Comparison of ENCODE assay signal across 8 cellular contexts in genomic region chr12:108664338-108665258, GRCh38.
DNase-seq lines count a peak whose midpoint lies in the region; ATAC-seq and TF ChIP-seq lines count a peak whose summit lies in the region.

No MANE protein-coding gene starts in this region.

- ATAC-seq in GM21786 (IDR thresholded peaks at IDR 0.05; ENCODE audit: unreplicated experiment), result peak; percentile 72

- H3K27ac ChIP-seq in RWPE1 (no peak overlapping the region), neutrophil (peak overlapping the region; percentile 95), subcutaneous abdominal adipose tissue (ENCODE audit: low read depth, low read length) (peak overlapping the region; percentile 98)

- H3K27me3 ChIP-seq in neutrophil (no peaks in the 10 kb centered on the region), subcutaneous abdominal adipose tissue (ENCODE audit: control insufficient read depth in 5 of 5, insufficient read depth in 4 of 5, low read length in 5 of 5) (no peaks in the 10 kb centered on the region)

- POLR2A ChIA-PET in RWPE1 (lab: Yijun Ruan, JAX; ENCODE audit: low non-redundant PET), result no interaction called here

- H3K9me3 ChIP-seq in neutrophil, result no peaks in the 10 kb centered on the region
- H3K9me3 ChIP-seq in subcutaneous abdominal adipose tissue (ENCODE audit: control insufficient read depth in 5 of 5, low read length in 5 of 5), result no peaks in the 10 kb centered on the region

- CTCF ChIA-PET in RWPE1 (lab: Yijun Ruan, JAX), result interaction anchor here (0.6 to 2.1 kb wide), 14 partner anchors 12 to 197 kb away, joined by 3 to 18 read pairs (median 4); no protein-coding TSS in a partner anchor

- H3K4me3 ChIP-seq in neutrophil (ENCODE audit: low read depth in 1 of 2, low read length in 1 of 2), result peak overlapping the region; percentile 50 to 53
- H3K4me3 ChIP-seq in subcutaneous abdominal adipose tissue (ENCODE audit: low read depth in 1 of 5, low read length in 5 of 5), result peak overlapping the region in 1 of 5 donors; percentile 13

- DNase-seq in EH (ENCODE audit: low read depth), result peak; percentile 95
- peak; percentile 90 to 92 for DNase-seq in Kasumi-1 (lab: John Stamatoyannopoulos, UW)
- peak; percentile 86 for DNase-seq in RWPE1 (ENCODE audit: low spot score)
- DNase-seq in activated T-helper 9 cell treated with anti-CD3 and anti-CD28 coated beads, Interleukin-2, amount 50 U/mL, for 16 hours (ENCODE audit: low read depth), result peak; percentile 67
- DNase-seq in fibroblast of the conjunctiva (ENCODE audit: low read depth), result peak; percentile 93

- H3K36me3 ChIP-seq in neutrophil, result no peaks in the 10 kb centered on the region
- H3K36me3 ChIP-seq in subcutaneous abdominal adipose tissue (ENCODE audit: control insufficient read depth in 5 of 5, insufficient read depth in 5 of 5, low read length in 5 of 5), result peaks cover 0 to 13% (median 7%) of the 10 kb centered on the region in 5 donors

- H3K9ac ChIP-seq in subcutaneous abdominal adipose tissue (ENCODE audit: low read length in 5 of 5), result peak overlapping the region; percentile 40 to 77 (median 44)

- TF ChIP-seq CTCF in RWPE1 (conservative IDR thresholded peaks at IDR 0.05; ENCODE audit: low read depth) (peak; percentile 93), neutrophil (IDR thresholded peaks at IDR 0.05) (peak; percentile 98)

- H3K4me1 ChIP-seq in neutrophil (ENCODE audit: control insufficient read depth in 1 of 2, insufficient read depth in 1 of 2, low read depth in 1 of 2, low read length in 1 of 2) (peaks cover 52 to 54% of the 10 kb centered on the region in 2 experiments), subcutaneous abdominal adipose tissue (ENCODE audit: control insufficient read depth in 5 of 5, insufficient read depth in 5 of 5, low read length in 5 of 5) (peaks cover 11 to 56% (median 48%) of the 10 kb centered on the region in 5 donors)
